ENCODE assay signal across 23 cellular contexts in genomic region chr5:10396552-10396951, GRCh38. TPM values are rescaled to one million over a fixed set of nuclear protein-coding genes. Genes with fewer than 3 reads are reported as not detected.
A peak's percentile ranks its signal among the peaks of the same experiment; 100 is the strongest.
DNase-seq lines count a peak whose midpoint lies in the region; ATAC-seq, FAIRE-seq and TF ChIP-seq lines count a peak whose summit lies in the region.
"Had no signal": no experiment of that assay in that cellular context is flagged by ENCODE, and none has a peak within 500 bp of the region (broad histone marks: within the 10 kb centered on the region; RNA-seq: fewer than 3 reads in every experiment).

No MANE protein-coding gene starts in this region.

- WGBS in right cardiac atrium, result 79% methylated on average over 5 of the region's 5 CpGs

- DNase-seq in left ventricle myocardium inferior (no peak), right cardiac atrium (no peak), HTR-8/SVneo (ENCODE audit: insufficient read length, low spot score) (no peak), cerebellum (ENCODE audit: low spot score) (peak; percentile 8), NCI-H187 (lab: John Stamatoyannopoulos, UW) (no peak), NCI-H1417 (lab: John Stamatoyannopoulos, UW) (no peak), NOMO-1 treated with dmso at 0.1 percent for 144 hours (lab: John Stamatoyannopoulos, UW; ENCODE audit: unreplicated experiment) (no peak)
- DNase-seq: KBM-7, MG63, NCI-H1694 treated with DMSO at 0.1 percent for 48 hours, NCI-H2081 treated with DMSO at 0.1 percent for 48 hours, NCI-H2171 treated with DMSO at 0.1 percent for 48 hours, NCI-H345, NCI-H524, NCI-H774, PC-3, SJCRH30 had no signal

- peak overlapping the region; percentile 25 for H3K27ac ChIP-seq in left ventricle myocardium inferior (replicated peaks)
- no peak overlapping the region for H3K27ac ChIP-seq in right cardiac atrium (ENCODE audit: low read length)
- H3K27ac ChIP-seq: C4-2B, SJCRH30 had no signal

- no peak for TF ChIP-seq CTCF in left ventricle myocardium inferior (IDR thresholded peaks at IDR 0.05; ENCODE audit: borderline replicate concordance)

- FAIRE-seq in HTR-8/SVneo (lab: Jason Lieb, UNC), result peak; percentile 46
- FAIRE-seq: D721Med, GM18507 had no signal

- intact Hi-C loops in left ventricle myocardium inferior (cut with micrococcal nuclease) (no loop called here), right cardiac atrium (cut with DNase I) (loop anchor here in 1 of 4 donors (10.0 kb wide), 1 partner anchor 112 kb away; no protein-coding TSS in a partner anchor)

- H3K9me3 ChIP-seq in left ventricle myocardium inferior (replicated peaks) (no peaks in the 10 kb centered on the region), right cardiac atrium (ENCODE audit: control insufficient read depth, low read length) (peaks cover 2% of the 10 kb centered on the region)
- H3K9me3 ChIP-seq: MG63, SJCRH30 had no signal

- no peak for ATAC-seq in right cardiac atrium
- ATAC-seq: PC-3, Right ventricle myocardium inferior, SK-N-SH treated with all-trans-retinoic acid at 6 μM for 48 hours had no signal

- H3K4me3 ChIP-seq in left ventricle myocardium inferior (no peak overlapping the region), right cardiac atrium (ENCODE audit: low read length) (no peak overlapping the region)
- H3K4me3 ChIP-seq: MG63, SJCRH30 had no signal

- peaks cover 33% of the 10 kb centered on the region for H3K4me1 ChIP-seq in left ventricle myocardium inferior
- no peaks in the 10 kb centered on the region for H3K4me1 ChIP-seq in right cardiac atrium (ENCODE audit: control insufficient read depth, insufficient read depth, low read length)
- H3K4me1 ChIP-seq: SJCRH30 had no signal

- H3K27me3 ChIP-seq in left ventricle myocardium inferior (ENCODE audit: low read depth) (no peaks in the 10 kb centered on the region), right cardiac atrium (ENCODE audit: control insufficient read depth, insufficient read depth) (no peaks in the 10 kb centered on the region)
- H3K27me3 ChIP-seq: MG63, SJCRH30 had no signal

- peaks cover 63% of the 10 kb centered on the region for H3K36me3 ChIP-seq in left ventricle myocardium inferior

RNA-seq across cellular contexts. Expression of gene MARCHF6, which starts 43.1 kb away (rescaled TPM):
- 162 TPM for total RNA-seq in left ventricle myocardium inferior
- total RNA-seq in right cardiac atrium, result 100 to 1,000 TPM; 168 to 186 (median 183) TPM
- polyA plus RNA-seq in right cardiac atrium, result 75.7 TPM
- 228 TPM for total RNA-seq in cerebellum

RNA-seq across cellular contexts. Expression of gene ROPN1L, which starts 45.1 kb away (rescaled TPM):
- 0.38 TPM for total RNA-seq in left ventricle myocardium inferior
- total RNA-seq in right cardiac atrium, result 1 to 10 TPM in 2 of 4 donors, under 1 TPM in 2; 0.78 to 1.5 (median 1.1) TPM
- polyA plus RNA-seq in right cardiac atrium, result 0.93 TPM
- total RNA-seq in cerebellum, result 3.2 TPM
- total RNA-seq: HT-29, Right ventricle myocardium inferior had no signal
